Comparison of ENCODE assay signal across 1 cellular context in genomic region chr4:41930139-41930831, GRCh38.
TF ChIP-seq lines count a peak whose summit lies in the region.

No MANE protein-coding gene starts in this region.

TF ChIP-seq in H1, 55 proteins besides CTCF, POLR2A, EP300 and RAD21:
- TF ChIP-seq, protein P1, sequence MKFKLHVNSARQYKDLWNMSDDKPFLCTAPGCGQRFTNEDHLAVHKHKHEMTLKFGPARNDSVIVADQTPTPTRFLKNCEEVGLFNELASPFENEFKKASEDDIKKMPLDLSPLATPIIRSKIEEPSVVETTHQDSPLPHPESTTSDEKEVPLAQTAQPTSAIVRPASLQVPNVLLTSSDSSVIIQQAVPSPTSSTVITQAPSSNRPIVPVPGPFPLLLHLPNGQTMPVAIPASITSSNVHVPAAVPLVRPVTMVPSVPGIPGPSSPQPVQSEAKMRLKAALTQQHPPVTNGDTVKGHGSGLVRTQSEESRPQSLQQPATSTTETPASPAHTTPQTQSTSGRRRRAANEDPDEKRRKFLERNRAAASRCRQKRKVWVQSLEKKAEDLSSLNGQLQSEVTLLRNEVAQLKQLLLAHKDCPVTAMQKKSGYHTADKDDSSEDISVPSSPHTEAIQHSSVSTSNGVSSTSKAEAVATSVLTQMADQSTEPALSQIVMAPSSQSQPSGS (IDR thresholded peaks at IDR 0.05; ENCODE audit: low read length) = no peak
- TF ChIP-seq SIN3A (conservative IDR thresholded peaks at IDR 0.05 in 1 of 2, IDR thresholded peaks at IDR 0.05 in 1 of 2; ENCODE audit: low read depth in 1 of 2, low read length in 2 of 2) (no peak), SUZ12 (IDR thresholded peaks at IDR 0.05; ENCODE audit: low read length) (no peak), CTBP2 (IDR thresholded peaks at IDR 0.05; ENCODE audit: borderline replicate concordance, insufficient read depth, insufficient read length, low read length) (no peak), SAP30 (IDR thresholded peaks at IDR 0.05; ENCODE audit: insufficient read depth, insufficient replicate concordance, low read length) (no peak), GABPA (IDR thresholded peaks at IDR 0.05; ENCODE audit: borderline replicate concordance, insufficient read depth, low read length) (no peak), POLR2AphosphoS5 (IDR thresholded peaks at IDR 0.05; ENCODE audit: low read depth, low read length) (no peak), SIRT6 (IDR thresholded peaks at IDR 0.05; ENCODE audit: low read length) (no peak), ZNF274 (IDR thresholded peaks at IDR 0.05; ENCODE audit: borderline replicate concordance, extremely low read depth, low read length) (no peak), BCL11A (IDR thresholded peaks at IDR 0.05; ENCODE audit: low read depth in 2 of 2, low read length in 2 of 2) (no peak), ASH2L (IDR thresholded peaks at IDR 0.05; ENCODE audit: low read length) (no peak), POU5F1 (IDR thresholded peaks at IDR 0.05; ENCODE audit: low read depth, low read length) (no peak), YY1 (IDR thresholded peaks at IDR 0.05; ENCODE audit: low read depth, low read length) (no peak), TCF12 (IDR thresholded peaks at IDR 0.05; ENCODE audit: low read depth, low read length) (no peak), SRF (IDR thresholded peaks at IDR 0.05; ENCODE audit: low read depth, low read length) (no peak), SIX5 (IDR thresholded peaks at IDR 0.05; ENCODE audit: low read depth, low read length) (no peak)
